8 cellular contexts compared by ENCODE assay signal in the genomic region with DNA sequence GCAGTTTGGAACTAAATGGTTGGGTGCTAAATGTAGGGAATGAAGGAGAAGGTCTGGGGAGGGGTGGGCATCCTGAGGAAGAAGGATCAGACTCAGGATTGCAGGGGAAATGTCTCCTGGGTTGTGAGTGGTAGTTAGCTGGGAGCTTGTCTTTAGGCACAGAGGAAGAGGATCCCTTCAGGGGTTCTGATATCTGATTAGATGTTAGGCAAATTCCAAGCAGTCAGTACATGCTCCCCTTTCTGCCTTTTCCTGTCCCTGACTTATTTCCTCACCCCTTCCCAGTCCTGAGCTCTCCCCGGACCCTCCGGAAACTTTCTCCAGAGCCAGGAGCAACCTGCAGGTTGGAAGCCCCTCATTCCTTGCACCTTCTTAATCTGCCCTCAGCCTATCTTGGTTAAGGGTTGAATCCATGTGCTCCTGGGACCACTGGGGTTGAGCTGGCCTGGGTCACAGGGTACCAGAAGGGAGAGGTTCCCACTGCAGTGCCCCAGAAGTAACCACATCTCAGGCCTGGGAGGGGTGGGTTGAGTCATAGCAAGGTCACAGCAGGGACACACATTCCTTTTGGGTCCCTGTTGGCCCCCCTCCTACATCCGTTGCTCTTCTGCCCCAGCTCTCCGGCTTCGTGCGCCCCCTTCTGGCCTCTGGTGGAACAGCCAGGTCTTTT. TPM values are rescaled to one million over a fixed set of nuclear protein-coding genes. Genes with fewer than 3 reads are reported as not detected.
DNase-seq lines count a peak whose midpoint lies in the region; ATAC-seq lines count a peak whose summit lies in the region.

No MANE protein-coding gene starts in this region.

- peak overlapping the region; percentile 23 for H3K27ac Mint-ChIP-seq in activated T-helper 1 cell treated with anti-CD3 and anti-CD28 coated beads, Interleukin-12 subunit alpha, Interleukin-12 subunit beta, Interleukin-2, Interleukin-4 antibody, amounts not matched to agents 30 ng/mL and 10 ng/mL and 1 ng/mL, durations not matched to agents 14 hours and 24 hours and 36 hours
- peak overlapping the region in 1 of 2 donors; percentile 23 for H3K27ac Mint-ChIP-seq in natural killer cell treated with Interleukin-12 subunit alpha and Interleukin-12 subunit beta and Interleukin-15 and Interleukin-18, amount 100 ng/mL, for 72 hours
- H3K27ac Mint-ChIP-seq in stimulated activated memory B cell treated with anti-CD40 and anti-IgM and Interleukin-4, amounts not matched to agents 10 μg/mL and 1 μg/mL and 100 μg/mL, for 72 hours: no peak overlapping the region

- H3K4me3 Mint-ChIP-seq in activated T-helper 1 cell treated with anti-CD3 and anti-CD28 coated beads, Interleukin-12 subunit alpha, Interleukin-12 subunit beta, Interleukin-2, Interleukin-4 antibody, amounts not matched to agents 30 ng/mL and 10 ng/mL and 1 ng/mL, durations not matched to agents 14 hours and 24 hours and 36 hours: peak overlapping the region; percentile 37
- peak overlapping the region; percentile 74 for H3K4me3 Mint-ChIP-seq in natural killer cell treated with Interleukin-12 subunit alpha and Interleukin-12 subunit beta and Interleukin-15 and Interleukin-18, amount 100 ng/mL, for 72 hours
- H3K4me3 Mint-ChIP-seq in stimulated activated memory B cell treated with anti-CD40 and anti-IgM and Interleukin-4, amounts not matched to agents 10 μg/mL and 1 μg/mL and 100 μg/mL, for 72 hours: no peak overlapping the region

- intact Hi-C loops in activated T-helper 1 cell treated with anti-CD3 and anti-CD28 coated beads, Interleukin-12 subunit alpha, Interleukin-12 subunit beta, Interleukin-2, Interleukin-4 antibody, amounts not matched to agents 30 ng/mL and 10 ng/mL and 1 ng/mL, durations not matched to agents 14 hours and 24 hours and 36 hours (cut with micrococcal nuclease): loop anchor here (1.0 kb wide), 3 partner anchors 20 to 45 kb away; partner anchors contain the start of gene SPRYD3

- H3K4me1 Mint-ChIP-seq in activated T-helper 1 cell treated with anti-CD3 and anti-CD28 coated beads, Interleukin-12 subunit alpha, Interleukin-12 subunit beta, Interleukin-2, Interleukin-4 antibody, amounts not matched to agents 30 ng/mL and 10 ng/mL and 1 ng/mL, durations not matched to agents 14 hours and 24 hours and 36 hours (ENCODE audit: low read depth): peaks cover 37% of the 10 kb centered on the region
- peaks cover 34 to 37% of the 10 kb centered on the region in 2 donors for H3K4me1 Mint-ChIP-seq in natural killer cell treated with Interleukin-12 subunit alpha and Interleukin-12 subunit beta and Interleukin-15 and Interleukin-18, amount 100 ng/mL, for 72 hours (ENCODE audit: low read depth in 2 of 2)
- H3K4me1 Mint-ChIP-seq in stimulated activated memory B cell treated with anti-CD40 and anti-IgM and Interleukin-4, amounts not matched to agents 10 μg/mL and 1 μg/mL and 100 μg/mL, for 72 hours: peaks cover 49% of the 10 kb centered on the region

- H3K9me3 Mint-ChIP-seq in activated T-helper 1 cell treated with anti-CD3 and anti-CD28 coated beads, Interleukin-12 subunit alpha, Interleukin-12 subunit beta, Interleukin-2, Interleukin-4 antibody, amounts not matched to agents 30 ng/mL and 10 ng/mL and 1 ng/mL, durations not matched to agents 14 hours and 24 hours and 36 hours: no peaks in the 10 kb centered on the region
- no peaks in the 10 kb centered on the region for H3K9me3 Mint-ChIP-seq in natural killer cell treated with Interleukin-12 subunit alpha and Interleukin-12 subunit beta and Interleukin-15 and Interleukin-18, amount 100 ng/mL, for 72 hours
- H3K9me3 Mint-ChIP-seq in stimulated activated memory B cell treated with anti-CD40 and anti-IgM and Interleukin-4, amounts not matched to agents 10 μg/mL and 1 μg/mL and 100 μg/mL, for 72 hours: no peaks in the 10 kb centered on the region

- H3K27me3 Mint-ChIP-seq in activated T-helper 1 cell treated with anti-CD3 and anti-CD28 coated beads, Interleukin-12 subunit alpha, Interleukin-12 subunit beta, Interleukin-2, Interleukin-4 antibody, amounts not matched to agents 30 ng/mL and 10 ng/mL and 1 ng/mL, durations not matched to agents 14 hours and 24 hours and 36 hours (ENCODE audit: insufficient read depth): peaks cover 35% of the 10 kb centered on the region
- peaks cover 7% of the 10 kb centered on the region in 2 donors for H3K27me3 Mint-ChIP-seq in natural killer cell treated with Interleukin-12 subunit alpha and Interleukin-12 subunit beta and Interleukin-15 and Interleukin-18, amount 100 ng/mL, for 72 hours
- H3K27me3 Mint-ChIP-seq in stimulated activated memory B cell treated with anti-CD40 and anti-IgM and Interleukin-4, amounts not matched to agents 10 μg/mL and 1 μg/mL and 100 μg/mL, for 72 hours: peaks cover 15% of the 10 kb centered on the region

- ATAC-seq in natural killer cell treated with Interleukin-12 subunit alpha and Interleukin-12 subunit beta and Interleukin-15 and Interleukin-18, amount 100 ng/mL, for 72 hours: peak; percentile 75 to 78
- ATAC-seq in stimulated activated memory B cell treated with anti-CD40 and anti-IgM and Interleukin-4, amounts not matched to agents 10 μg/mL and 1 μg/mL and 100 μg/mL, for 72 hours: peak; percentile 47
- no peak for ATAC-seq in HG03196 (IDR thresholded peaks at IDR 0.05; ENCODE audit: unreplicated experiment)

- DNase-seq in DMS53 treated with DMSO at 0.1 percent for 48 hours (lab: John Stamatoyannopoulos, UW; ENCODE audit: unreplicated experiment) (peak; percentile 41), LHCN-M2 (ENCODE audit: low read depth) (peak; percentile 97), RPMI7951 (ENCODE audit: low read depth) (peak; percentile 96), fibroblast of peridontal ligament (ENCODE audit: extremely low read depth) (peak; percentile 97)
- peak; percentile 72 for DNase-seq in activated T-helper 1 cell treated with anti-CD3 and anti-CD28 coated beads, Interleukin-12 subunit alpha, Interleukin-12 subunit beta, Interleukin-2, Interleukin-4 antibody, amounts not matched to agents 30 ng/mL and 10 ng/mL and 1 ng/mL, durations not matched to agents 14 hours and 24 hours and 36 hours (ENCODE audit: low spot score)
- DNase-seq in natural killer cell treated with Interleukin-12 subunit alpha and Interleukin-12 subunit beta and Interleukin-15 and Interleukin-18, amount 100 ng/mL, for 72 hours (ENCODE audit: low spot score): peak; percentile 88

- peaks cover 1% of the 10 kb centered on the region for H3K36me3 Mint-ChIP-seq in activated T-helper 1 cell treated with anti-CD3 and anti-CD28 coated beads, Interleukin-12 subunit alpha, Interleukin-12 subunit beta, Interleukin-2, Interleukin-4 antibody, amounts not matched to agents 30 ng/mL and 10 ng/mL and 1 ng/mL, durations not matched to agents 14 hours and 24 hours and 36 hours (ENCODE audit: low read depth)
- no peaks in the 10 kb centered on the region for H3K36me3 Mint-ChIP-seq in natural killer cell treated with Interleukin-12 subunit alpha and Interleukin-12 subunit beta and Interleukin-15 and Interleukin-18, amount 100 ng/mL, for 72 hours
- no peaks in the 10 kb centered on the region for H3K36me3 Mint-ChIP-seq in stimulated activated memory B cell treated with anti-CD40 and anti-IgM and Interleukin-4, amounts not matched to agents 10 μg/mL and 1 μg/mL and 100 μg/mL, for 72 hours

RNA-seq across cellular contexts. Expression of gene IGFBP6, which starts 1.6 kb away (rescaled TPM):
- total RNA-seq in LHCN-M2 (2014; rRNA removed): 178 and 231 TPM in 2 replicates
- 127 TPM for polyA plus RNA-seq in LHCN-M2 (2012)
- 103 and 132 TPM in 2 replicates for total RNA-seq in RPMI7951 (2014; rRNA removed; shearing (Covaris generic))
- total RNA-seq in activated T-helper 1 cell treated with anti-CD3 and anti-CD28 coated beads, Interleukin-12 subunit alpha, Interleukin-12 subunit beta, Interleukin-2, Interleukin-4 antibody, amounts not matched to agents 30 ng/mL and 10 ng/mL and 1 ng/mL, durations not matched to agents 14 hours and 24 hours and 36 hours: 0.81 TPM in 1 of 2 replicates, not detected in the other
- total RNA-seq in natural killer cell treated with Interleukin-12 subunit alpha and Interleukin-12 subunit beta and Interleukin-15 and Interleukin-18, amount 100 ng/mL, for 72 hours: not detected

RNA-seq across cellular contexts. Expression of gene SOAT2, which starts 4.2 kb away (rescaled TPM):
- total RNA-seq in LHCN-M2 (2014; rRNA removed): not detected in 2 replicates
- polyA plus RNA-seq in LHCN-M2 (2012): not detected
- not detected in 2 replicates for total RNA-seq in RPMI7951 (2014; rRNA removed; shearing (Covaris generic))
- total RNA-seq in activated T-helper 1 cell treated with anti-CD3 and anti-CD28 coated beads, Interleukin-12 subunit alpha, Interleukin-12 subunit beta, Interleukin-2, Interleukin-4 antibody, amounts not matched to agents 30 ng/mL and 10 ng/mL and 1 ng/mL, durations not matched to agents 14 hours and 24 hours and 36 hours: not detected in 2 replicates
- total RNA-seq in natural killer cell treated with Interleukin-12 subunit alpha and Interleukin-12 subunit beta and Interleukin-15 and Interleukin-18, amount 100 ng/mL, for 72 hours: under 1 TPM in 1 of 2 donors, not detected in 1; 0.26 TPM

RNA-seq across cellular contexts. Expression of gene SPRYD3, which starts 19.9 kb away (rescaled TPM):
- 20.0 and 21.9 TPM in 2 replicates for total RNA-seq in LHCN-M2 (2014; rRNA removed)
- polyA plus RNA-seq in LHCN-M2 (2012): 32.5 TPM
- 10.6 and 16.7 TPM in 2 replicates for total RNA-seq in RPMI7951 (2014; rRNA removed; shearing (Covaris generic))
- total RNA-seq in activated T-helper 1 cell treated with anti-CD3 and anti-CD28 coated beads, Interleukin-12 subunit alpha, Interleukin-12 subunit beta, Interleukin-2, Interleukin-4 antibody, amounts not matched to agents 30 ng/mL and 10 ng/mL and 1 ng/mL, durations not matched to agents 14 hours and 24 hours and 36 hours: 41.2 and 42.6 TPM in 2 replicates
- total RNA-seq in natural killer cell treated with Interleukin-12 subunit alpha and Interleukin-12 subunit beta and Interleukin-15 and Interleukin-18, amount 100 ng/mL, for 72 hours: 10 to 100 TPM; 56.5 to 60.3 TPM

RNA-seq across cellular contexts. Expression of gene TNS2, which starts 49.3 kb away (rescaled TPM):
- total RNA-seq in LHCN-M2 (2014; rRNA removed): 79.6 and 95.7 TPM in 2 replicates
- 34.3 TPM for polyA plus RNA-seq in LHCN-M2 (2012)
- total RNA-seq in RPMI7951 (2014; rRNA removed; shearing (Covaris generic)): 6.1 and 10.5 TPM in 2 replicates
- total RNA-seq in activated T-helper 1 cell treated with anti-CD3 and anti-CD28 coated beads, Interleukin-12 subunit alpha, Interleukin-12 subunit beta, Interleukin-2, Interleukin-4 antibody, amounts not matched to agents 30 ng/mL and 10 ng/mL and 1 ng/mL, durations not matched to agents 14 hours and 24 hours and 36 hours: 2.7 and 3.1 TPM in 2 replicates
- 1 to 10 TPM; 2.4 to 2.8 TPM for total RNA-seq in natural killer cell treated with Interleukin-12 subunit alpha and Interleukin-12 subunit beta and Interleukin-15 and Interleukin-18, amount 100 ng/mL, for 72 hours

Comparison
In these comparisons a context has a peak if more than half of its experiments do, and no peak if none do; other contexts are left out.
1. DNase-seq: peak in every context shown above with its lines; median percentile 97 in LHCN-M2; 97 in fibroblast of peridontal ligament; 96 in RPMI7951; 88 in natural killer cell treated with Interleukin-12 subunit alpha and Interleukin-12 subunit beta and Interleukin-15 and Interleukin-18, amount 100 ng/mL, for 72 hours; 72 in activated T-helper 1 cell treated with anti-CD3 and anti-CD28 coated beads, Interleukin-12 subunit alpha, Interleukin-12 subunit beta, Interleukin-2, Interleukin-4 antibody, amounts not matched to agents 30 ng/mL and 10 ng/mL and 1 ng/mL, durations not matched to agents 14 hours and 24 hours and 36 hours; 41 in DMS53 treated with DMSO at 0.1 percent for 48 hours.
2. RNA of gene IGFBP6, which starts 1.6 kb away (total RNA-seq): 178 to 231 TPM in LHCN-M2 and 103 to 132 TPM in RPMI7951; 0.81 TPM in activated T-helper 1 cell treated with anti-CD3 and anti-CD28 coated beads, Interleukin-12 subunit alpha, Interleukin-12 subunit beta, Interleukin-2, Interleukin-4 antibody, amounts not matched to agents 30 ng/mL and 10 ng/mL and 1 ng/mL, durations not matched to agents 14 hours and 24 hours and 36 hours and not detected in natural killer cell treated with Interleukin-12 subunit alpha and Interleukin-12 subunit beta and Interleukin-15 and Interleukin-18, amount 100 ng/mL, for 72 hours; every median in the first group is over 10 times any median in the second.